In the genomic region with DNA sequence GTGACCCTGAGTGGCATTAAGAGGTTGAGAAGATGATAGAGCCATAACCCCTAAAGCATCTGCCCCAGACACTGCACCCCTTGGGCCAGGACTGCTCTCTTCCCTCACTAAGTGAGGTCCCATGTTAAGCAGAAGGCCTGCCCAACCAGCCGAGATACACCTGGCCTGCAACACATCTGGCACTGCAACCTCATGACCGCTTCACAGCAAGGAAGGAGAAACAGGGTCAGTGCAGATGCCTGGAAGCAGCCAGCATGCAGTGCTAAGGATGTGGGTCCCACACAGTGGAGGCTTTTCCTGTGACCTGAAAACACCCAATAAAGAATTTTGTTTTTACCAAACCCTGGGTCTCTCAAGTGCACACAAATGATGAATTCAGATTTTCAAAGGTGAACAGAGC, we compare ENCODE assay signal across 1 cellular context.
TF ChIP-seq lines count a peak whose summit lies in the region.

No MANE protein-coding gene starts in this region.

TF ChIP-seq in IMR-90, 13 proteins besides CTCF, POLR2A, EP300 and RAD21 (continued from another document):
- TF ChIP-seq MAFK (IDR thresholded peaks at IDR 0.05; ENCODE audit: low read depth, low read length): no peak
- TF ChIP-seq BHLHE40 (IDR thresholded peaks at IDR 0.05; ENCODE audit: low read depth, low read length): no peak
- no peak for TF ChIP-seq NFE2L2 (IDR thresholded peaks at IDR 0.05; ENCODE audit: low read depth, low read length)
- TF ChIP-seq, protein P1, sequence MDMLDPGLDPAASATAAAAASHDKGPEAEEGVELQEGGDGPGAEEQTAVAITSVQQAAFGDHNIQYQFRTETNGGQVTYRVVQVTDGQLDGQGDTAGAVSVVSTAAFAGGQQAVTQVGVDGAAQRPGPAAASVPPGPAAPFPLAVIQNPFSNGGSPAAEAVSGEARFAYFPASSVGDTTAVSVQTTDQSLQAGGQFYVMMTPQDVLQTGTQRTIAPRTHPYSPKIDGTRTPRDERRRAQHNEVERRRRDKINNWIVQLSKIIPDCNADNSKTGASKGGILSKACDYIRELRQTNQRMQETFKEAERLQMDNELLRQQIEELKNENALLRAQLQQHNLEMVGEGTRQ (IDR thresholded peaks at IDR 0.05; ENCODE audit: low read depth, low read length): no peak
- no peak for TF ChIP-seq SMC3 (IDR thresholded peaks at IDR 0.05; ENCODE audit: low read depth, low read length)
- no peak for TF ChIP-seq CHD1 (IDR thresholded peaks at IDR 0.05; ENCODE audit: low read depth, low read length)
- no peak for TF ChIP-seq CEBPB (IDR thresholded peaks at IDR 0.05; ENCODE audit: low read depth, low read length)
- no peak for TF ChIP-seq RFX5 (IDR thresholded peaks at IDR 0.05; ENCODE audit: low read depth, low read length)
TF ChIP-seq in IMR-90: peak in this region for 0.
